Comparison of ENCODE assay signal across 1 cellular context in the genomic region with DNA sequence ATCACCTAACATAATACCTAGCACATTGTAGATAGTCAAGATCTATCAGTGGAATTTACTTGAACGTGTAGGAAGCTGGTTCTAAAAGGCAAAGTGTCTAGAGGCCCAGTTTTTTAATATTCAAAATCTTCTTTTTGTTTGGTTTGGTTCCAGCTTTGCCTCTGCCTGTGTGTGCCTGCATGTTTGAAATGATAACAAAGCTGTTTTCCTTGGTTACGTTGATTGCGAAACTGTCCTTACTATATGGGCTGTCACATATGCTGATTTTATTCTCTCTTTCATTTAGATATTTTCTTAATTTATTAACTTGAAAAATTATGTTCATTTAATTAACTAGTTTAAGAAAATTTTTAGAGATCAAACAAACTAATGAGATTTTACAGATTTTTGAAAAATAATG.
A peak's percentile ranks its signal among the peaks of the same experiment; 100 is the strongest.
TF ChIP-seq lines count a peak whose summit lies in the region.

No MANE protein-coding gene starts in this region.

TF ChIP-seq in H1, 55 proteins besides CTCF, POLR2A, EP300 and RAD21:
- TF ChIP-seq CEBPB (IDR thresholded peaks at IDR 0.05; ENCODE audit: low read depth, low read length): peak; percentile 94
- no peak for TF ChIP-seq RNF2 (IDR thresholded peaks at IDR 0.05; ENCODE audit: borderline replicate concordance, low read depth, low read length, missing control alignments, poor library complexity, severe bottlenecking)
